Comparison of ENCODE assay signal across 8 cellular contexts in the genomic region with DNA sequence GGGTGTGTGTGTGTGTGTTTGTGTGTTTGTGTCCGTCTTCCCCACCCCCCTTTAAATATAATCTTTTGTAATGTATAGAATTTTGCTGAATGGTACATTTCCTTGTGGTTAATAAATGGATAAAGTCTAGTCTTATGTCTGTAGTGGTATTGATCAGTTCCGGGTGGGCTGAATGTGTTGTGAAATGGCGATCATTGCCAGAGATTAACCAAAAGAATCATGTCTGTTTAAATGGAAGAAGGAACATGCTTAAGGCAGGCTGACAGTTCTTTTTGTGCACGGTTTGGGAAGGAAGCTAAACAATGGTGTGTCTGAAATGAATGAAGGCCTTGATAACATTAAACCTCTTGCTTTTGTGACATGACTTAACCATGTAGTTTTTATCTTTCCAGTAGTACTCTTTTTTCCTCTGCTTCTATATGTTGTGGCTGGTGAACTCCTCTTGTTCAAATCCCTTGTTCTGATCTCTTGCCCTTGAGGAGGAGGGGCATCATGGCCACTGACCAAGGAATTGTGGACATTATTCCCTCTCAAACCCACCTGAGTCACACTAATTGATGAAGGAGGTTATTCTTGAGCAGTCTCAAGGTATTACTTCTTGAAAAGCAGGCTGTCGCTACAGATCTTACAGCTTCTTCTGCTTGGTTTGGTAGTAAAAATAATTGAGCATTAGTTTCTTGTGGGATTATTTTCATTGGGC. TPM values are rescaled to one million over a fixed set of nuclear protein-coding genes. Genes with fewer than 3 reads are reported as not detected.
DNase-seq lines count a peak whose midpoint lies in the region; ATAC-seq and TF ChIP-seq lines count a peak whose summit lies in the region.

No MANE protein-coding gene starts in this region.

- no peaks in the 10 kb centered on the region for H3K79me2 ChIP-seq in SU-DHL-6 (ENCODE audit: insufficient read depth, low read length)

- no peak overlapping the region for H3K9ac ChIP-seq in SU-DHL-6 (ENCODE audit: low read length)

- peaks cover 6% of the 10 kb centered on the region for H4K20me1 ChIP-seq in SU-DHL-6 (ENCODE audit: low read depth, low read length)

- H3K27me3 ChIP-seq in SU-DHL-6 (ENCODE audit: low read length) (no peaks in the 10 kb centered on the region), foreskin keratinocyte (no peaks in the 10 kb centered on the region)

- peak overlapping the region; percentile 89 for H3K4me2 ChIP-seq in SU-DHL-6 (ENCODE audit: low read depth, low read length, poor library complexity, severe bottlenecking)

- ATAC-seq in foreskin keratinocyte: no peak

- no peak for TF ChIP-seq CTCF in SU-DHL-6 (IDR thresholded peaks at IDR 0.05; ENCODE audit: insufficient read depth, low read length, poor library complexity, severe bottlenecking)
- TF ChIP-seq CTCF in foreskin keratinocyte (conservative IDR thresholded peaks at IDR 0.05): no peak
- no peak for TF ChIP-seq CTCF in retinal pigment epithelial cell (conservative IDR thresholded peaks at IDR 0.05; ENCODE audit: low read depth, low read length)

- no peak overlapping the region for H3K27ac ChIP-seq in SU-DHL-6 (ENCODE audit: low read depth, low read length)
- H3K27ac ChIP-seq in foreskin keratinocyte: peak overlapping the region; percentile 8

- H3K36me3 ChIP-seq in SU-DHL-6 (ENCODE audit: low read length): no peaks in the 10 kb centered on the region

- H3K4me1 ChIP-seq in foreskin keratinocyte: peaks cover 20% of the 10 kb centered on the region

- H2AFZ ChIP-seq in SU-DHL-6 (ENCODE audit: low read depth, low read length, severe bottlenecking): no peak overlapping the region

- peak; percentile 11 for DNase-seq in NCI-H345 (lab: John Stamatoyannopoulos, UW)
- no peak for DNase-seq in NCI-H345 treated with DMSO at 0.1 percent for 48 hours (lab: John Stamatoyannopoulos, UW; ENCODE audit: unreplicated experiment)
- peak in 1 of 2 donors; percentile 27 for DNase-seq in foreskin keratinocyte
- no peak for DNase-seq in retinal pigment epithelial cell (ENCODE audit: low read depth)
- DNase-seq in 8988T: no peak
- DNase-seq in stimulated activated CD8-positive, alpha-beta memory T cell treated with anti-CD3 and anti-CD28 coated beads, Interleukin-4, amount 100 ng/mL, for 48 hours: no peak
- DNase-seq in NCI-H1694 treated with DMSO at 0.1 percent for 48 hours (lab: John Stamatoyannopoulos, UW): no peak

- H3F3A ChIP-seq in SU-DHL-6 (ENCODE audit: insufficient read depth): peaks cover 13% of the 10 kb centered on the region; the same call in 1 of the 2 replicates

- H3K9me2 ChIP-seq in SU-DHL-6 (replicated peaks; ENCODE audit: insufficient read depth, low read length): no peaks in the 10 kb centered on the region

- no peaks in the 10 kb centered on the region for H3K9me3 ChIP-seq in SU-DHL-6 (ENCODE audit: insufficient read depth, low read length)

- no peak overlapping the region for H3K4me3 ChIP-seq in SU-DHL-6 (ENCODE audit: insufficient read depth, low read length, poor library complexity, severe bottlenecking)
- H3K4me3 ChIP-seq in retinal pigment epithelial cell (ENCODE audit: low read length): peak overlapping the region; percentile 46

RNA-seq across cellular contexts. Expression of a gene that starts 1.7 kb away (rescaled TPM):
- total RNA-seq in foreskin keratinocyte: 6.2 and 8.0 TPM in 2 replicates
- 2.6 and 3.0 TPM in 2 replicates for polyA plus RNA-seq in foreskin keratinocyte
